In genomic region chr11:74634537-74634936, GRCh38 we compare ENCODE assay signal across 9 cellular contexts. TPM values are rescaled to one million over a fixed set of nuclear protein-coding genes. Genes with fewer than 3 reads are reported as not detected.
DNase-seq lines count a peak whose midpoint lies in the region; ATAC-seq, FAIRE-seq and TF ChIP-seq lines count a peak whose summit lies in the region.
"Had no signal": no experiment of that assay in that cellular context is flagged by ENCODE, and none has a peak within 500 bp of the region (broad histone marks: within the 10 kb centered on the region; RNA-seq: fewer than 3 reads in every experiment).

No MANE protein-coding gene starts in this region.

- H3K9me3 Mint-ChIP-seq in naive thymus-derived CD4-positive, alpha-beta T cell = no peaks in the 10 kb centered on the region
- no peaks in the 10 kb centered on the region for H3K9me3 Mint-ChIP-seq in naive thymus-derived CD8-positive, alpha-beta T cell

- CTCF ChIA-PET in naive thymus-derived CD4-positive, alpha-beta T cell (lab: Charles Lee) = no interaction called here

- POLR2A ChIA-PET in naive thymus-derived CD4-positive, alpha-beta T cell (lab: Charles Lee) = no interaction called here
- POLR2A ChIA-PET in naive thymus-derived CD8-positive, alpha-beta T cell (lab: Charles Lee) = no interaction called here

- H3K9me3 ChIP-seq in mucosa of descending colon (no peaks in the 10 kb centered on the region), MM.1S (replicated peaks; ENCODE audit: insufficient read depth, low read length) (no peaks in the 10 kb centered on the region)
- no peaks in the 10 kb centered on the region for H3K9me3 ChIP-seq in naive thymus-derived CD4-positive, alpha-beta T cell (ENCODE audit: control insufficient read depth in 2 of 3, low read length in 3 of 3)

- ATAC-seq in mucosa of descending colon = peak; percentile 76
- ATAC-seq in naive thymus-derived CD4-positive, alpha-beta T cell = no peak
- no peak for ATAC-seq in naive thymus-derived CD8-positive, alpha-beta T cell

- H3K4me3 ChIP-seq in NB4 (ENCODE audit: low read depth, low read length) (no peak overlapping the region), choroid plexus epithelial cell (ENCODE audit: low read depth, low read length) (no peak overlapping the region), mucosa of descending colon (no peak overlapping the region), MM.1S (ENCODE audit: low read length) (no peak overlapping the region)
- H3K4me3 ChIP-seq in naive thymus-derived CD4-positive, alpha-beta T cell (ENCODE audit: low read length) = no peak overlapping the region
- H3K4me3 ChIP-seq: skin epidermis had no signal

- TF ChIP-seq CTCF in D721Med (IDR thresholded peaks at IDR 0.05; ENCODE audit: insufficient read depth, missing control alignments) (peak; percentile 39), NB4 (IDR thresholded peaks at IDR 0.05; ENCODE audit: low read depth, low read length) (peak; percentile 6), choroid plexus epithelial cell (conservative IDR thresholded peaks at IDR 0.05; ENCODE audit: low read depth, low read length) (peak; percentile 57), mucosa of descending colon (IDR thresholded peaks at IDR 0.05) (no peak), MM.1S (IDR thresholded peaks at IDR 0.05; ENCODE audit: low read length) (no peak)

- H3F3A ChIP-seq in MM.1S (ENCODE audit: insufficient read depth, low read length) = no peaks in the 10 kb centered on the region

- no peaks in the 10 kb centered on the region for H4K20me1 ChIP-seq in MM.1S (ENCODE audit: insufficient read depth, low read length)

- no peak for FAIRE-seq in D721Med (lab: Jason Lieb, UNC)

- DNase-seq in D721Med (ENCODE audit: insufficient read length, low spot score) (no peak), NB4 (ENCODE audit: low read depth) (peak; percentile 10), choroid plexus epithelial cell (ENCODE audit: low read depth) (peak; percentile 75), mucosa of descending colon (no peak), NCI-H1694 treated with DMSO at 0.1 percent for 48 hours (lab: John Stamatoyannopoulos, UW) (no peak), MM.1S (no peak)
- no peak for DNase-seq in naive thymus-derived CD4-positive, alpha-beta T cell
- DNase-seq in naive thymus-derived CD8-positive, alpha-beta T cell = no peak

- peaks cover 4 to 85% (median 55%) of the 10 kb centered on the region in 5 donors for H3K36me3 Mint-ChIP-seq in naive thymus-derived CD4-positive, alpha-beta T cell
- H3K36me3 Mint-ChIP-seq in naive thymus-derived CD8-positive, alpha-beta T cell = peaks cover 6 to 90% (median 63%) of the 10 kb centered on the region in 3 donors

- intact Hi-C loops in mucosa of descending colon (cut with DNase I, micrococcal nuclease) = no loop called here
- intact Hi-C loops in naive thymus-derived CD4-positive, alpha-beta T cell (cut with micrococcal nuclease) = no loop called here

- no peaks in the 10 kb centered on the region for H3K27me3 Mint-ChIP-seq in naive thymus-derived CD4-positive, alpha-beta T cell
- H3K27me3 Mint-ChIP-seq in naive thymus-derived CD8-positive, alpha-beta T cell = no peaks in the 10 kb centered on the region

- H3K9me2 ChIP-seq in MM.1S (replicated peaks; ENCODE audit: insufficient read depth, low read length) = no peaks in the 10 kb centered on the region

- H3K4me3 Mint-ChIP-seq in naive thymus-derived CD4-positive, alpha-beta T cell = no peak overlapping the region
- H3K4me3 Mint-ChIP-seq in naive thymus-derived CD8-positive, alpha-beta T cell = no peak overlapping the region

- no peaks in the 10 kb centered on the region for H3K4me1 ChIP-seq in mucosa of descending colon (ENCODE audit: low read depth)
- H3K4me1 ChIP-seq in naive thymus-derived CD4-positive, alpha-beta T cell (ENCODE audit: control insufficient read depth in 2 of 2, insufficient read depth in 2 of 2, low read length in 2 of 2) = no peaks in the 10 kb centered on the region
- no peaks in the 10 kb centered on the region for H3K4me1 ChIP-seq in MM.1S (ENCODE audit: low read length)

- no peak for TF ChIP-seq POLR2A in NB4 (IDR thresholded peaks at IDR 0.05; ENCODE audit: extremely low read depth, insufficient read length)

- no peaks in the 10 kb centered on the region for H3K27me3 ChIP-seq in naive thymus-derived CD4-positive, alpha-beta T cell (ENCODE audit: control insufficient read depth in 2 of 2, insufficient read depth in 2 of 2, low read length in 2 of 2)
- no peaks in the 10 kb centered on the region for H3K27me3 ChIP-seq in MM.1S (replicated peaks; ENCODE audit: insufficient read depth, low read length)

- H2AFZ ChIP-seq in MM.1S (ENCODE audit: low read length) = no peak overlapping the region

- H3K36me3 ChIP-seq in mucosa of descending colon (ENCODE audit: low read depth) (no peaks in the 10 kb centered on the region), MM.1S (replicated peaks; ENCODE audit: insufficient read depth, low read length) (no peaks in the 10 kb centered on the region; the same call in 1 of the 2 replicates)
- peaks cover 0 to 22% (median 0%) of the 10 kb centered on the region in 3 experiments for H3K36me3 ChIP-seq in naive thymus-derived CD4-positive, alpha-beta T cell (ENCODE audit: control insufficient read depth in 2 of 3, insufficient read depth in 3 of 3, low read length in 3 of 3)

- H3K9ac ChIP-seq in MM.1S (ENCODE audit: low read length) = no peak overlapping the region

- no peak overlapping the region for H3K4me2 ChIP-seq in MM.1S (ENCODE audit: low read depth, low read length)

- H3K4me1 Mint-ChIP-seq in naive thymus-derived CD4-positive, alpha-beta T cell = peaks cover 0 to 15% (median 0%) of the 10 kb centered on the region in 7 donors
- H3K4me1 Mint-ChIP-seq in naive thymus-derived CD8-positive, alpha-beta T cell = no peaks in the 10 kb centered on the region

- H3K27ac Mint-ChIP-seq in naive thymus-derived CD4-positive, alpha-beta T cell = no peak overlapping the region
- no peak overlapping the region for H3K27ac Mint-ChIP-seq in naive thymus-derived CD8-positive, alpha-beta T cell

- no peaks in the 10 kb centered on the region for H3K79me2 ChIP-seq in MM.1S (ENCODE audit: low read length)

- no peak overlapping the region for H3K27ac ChIP-seq in naive thymus-derived CD4-positive, alpha-beta T cell (ENCODE audit: low read depth, low read length)
- no peak overlapping the region for H3K27ac ChIP-seq in MM.1S (ENCODE audit: low read length)

RNA-seq across cellular contexts. Expression of gene POLD3, which starts 42.2 kb away (rescaled TPM):
- total RNA-seq in mucosa of descending colon = 10 to 100 TPM; 18.3 to 32.4 (median 20.6) TPM
- 10 to 100 TPM in 4 of 5 experiments, 1 to 10 TPM in 1; 8.0 to 40.8 (median 14.7) TPM for total RNA-seq in naive thymus-derived CD4-positive, alpha-beta T cell
- 10 to 100 TPM; 10.3 to 16.4 TPM for polyA plus RNA-seq in naive thymus-derived CD4-positive, alpha-beta T cell
- total RNA-seq in naive thymus-derived CD8-positive, alpha-beta T cell = 10 to 100 TPM; 14.2 to 14.9 TPM
- 10 to 100 TPM; 12.0 to 17.4 (median 16.9) TPM for polyA plus RNA-seq in naive thymus-derived CD8-positive, alpha-beta T cell

Comparison
In these comparisons a context has a peak if more than half of its experiments do, and no peak if none do; other contexts are left out.
1. DNase-seq: peak in NB4 (single experiment) and choroid plexus epithelial cell (single experiment); none in D721Med (single experiment), mucosa of descending colon (0 of 3), NCI-H1694 treated with DMSO at 0.1 percent for 48 hours (single experiment), naive thymus-derived CD4-positive, alpha-beta T cell (0 of 9), MM.1S (single experiment) and naive thymus-derived CD8-positive, alpha-beta T cell (0 of 10).
2. CTCF ChIP-seq: peak in D721Med (single experiment), NB4 (single experiment) and choroid plexus epithelial cell (single experiment); none in mucosa of descending colon (single experiment) and MM.1S (single experiment).